Comparison of ENCODE assay signal across 9 cellular contexts in genomic region chrX:54808605-54809483, GRCh38. TPM values are rescaled to one million over a fixed set of nuclear protein-coding genes. Genes with fewer than 3 reads are reported as not detected.
DNase-seq lines count a peak whose midpoint lies in the region; ATAC-seq and TF ChIP-seq lines count a peak whose summit lies in the region.
"Had no signal": no experiment of that assay in that cellular context is flagged by ENCODE, and none has a peak within 500 bp of the region (broad histone marks: within the 10 kb centered on the region; RNA-seq: fewer than 3 reads in every experiment).

No MANE protein-coding gene starts in this region.

- H3K4me3 ChIP-seq in duodenal mucosa (ENCODE audit: low read depth in 1 of 2, low read length in 2 of 2) (peak overlapping the region; percentile 83 to 86), right lobe of liver (peak overlapping the region; percentile 64 to 70 (median 65))

- H3K9me3 Mint-ChIP-seq in activated CD4-positive, alpha-beta memory T cell treated with anti-CD3 and anti-CD28 coated beads, Interleukin-2, amount 10 ng/mL, durations not matched to agents 7 days and 5 days: no peaks in the 10 kb centered on the region

- H3K9ac ChIP-seq in duodenal mucosa (ENCODE audit: low read depth in 1 of 2, low read length in 2 of 2): peak overlapping the region; percentile 69 to 78

- no peak for TF ChIP-seq POLR2A in right lobe of liver (IDR thresholded peaks at IDR 0.05)

- H3K27ac Mint-ChIP-seq in activated CD4-positive, alpha-beta memory T cell treated with anti-CD3 and anti-CD28 coated beads, Interleukin-2, amount 10 ng/mL, durations not matched to agents 7 days and 5 days: peak overlapping the region; percentile 87

- H3K27ac ChIP-seq in C4-2B (peak overlapping the region; percentile 80), duodenal mucosa (ENCODE audit: low read depth, low read length) (peak overlapping the region; percentile 56), right lobe of liver (peak overlapping the region; percentile 65 to 79 (median 72))

- H3K4me1 ChIP-seq in duodenal mucosa (ENCODE audit: control insufficient read depth in 1 of 2, insufficient read depth in 2 of 2, low read length in 2 of 2) (peaks cover 9 to 10% of the 10 kb centered on the region in 2 donors), right lobe of liver (peaks cover 0 to 6% (median 2%) of the 10 kb centered on the region in 4 donors)

- ATAC-seq in GM19452 (IDR thresholded peaks at IDR 0.05; ENCODE audit: unreplicated experiment) (peak; percentile 86), HG03575 (IDR thresholded peaks at IDR 0.05; ENCODE audit: extremely low read depth, insufficient number of reproducible peaks, low FRiP score, unreplicated experiment) (peak; percentile 75), right lobe of liver (peak; percentile 89 to 93 (median 92))

- peaks cover 15 to 32% of the 10 kb centered on the region in 2 donors for H3K36me3 ChIP-seq in duodenal mucosa (ENCODE audit: control insufficient read depth in 1 of 2, insufficient read depth in 2 of 2, low read length in 2 of 2)
- peaks cover 0 to 9% (median 0%) of the 10 kb centered on the region in 4 donors for H3K36me3 ChIP-seq in right lobe of liver

- peaks cover 10% of the 10 kb centered on the region for H3K27me3 Mint-ChIP-seq in activated CD4-positive, alpha-beta memory T cell treated with anti-CD3 and anti-CD28 coated beads, Interleukin-2, amount 10 ng/mL, durations not matched to agents 7 days and 5 days

- no peaks in the 10 kb centered on the region for H3K9me3 ChIP-seq in duodenal mucosa (ENCODE audit: control insufficient read depth in 1 of 2, low read length in 2 of 2)
- no peaks in the 10 kb centered on the region for H3K9me3 ChIP-seq in right lobe of liver

- DNase-seq in NCI-H82 (lab: John Stamatoyannopoulos, UW): peak; percentile 99
- DNase-seq in activated CD4-positive, alpha-beta memory T cell treated with anti-CD3 and anti-CD28 coated beads, Interleukin-2, amount 10 ng/mL, durations not matched to agents 7 days and 5 days: peak; percentile 93
- DNase-seq in right lobe of liver: peak; percentile 91 to 94 (median 92)
- DNase-seq in stimulated activated CD4-positive, alpha-beta T cell treated with anti-CD3 and anti-CD28 coated beads, Interleukin-4, amount 100 ng/mL, for 24 hours: peak; percentile 90

- peak overlapping the region; percentile 84 for H3K4me3 Mint-ChIP-seq in activated CD4-positive, alpha-beta memory T cell treated with anti-CD3 and anti-CD28 coated beads, Interleukin-2, amount 10 ng/mL, durations not matched to agents 7 days and 5 days

- peaks cover 27% of the 10 kb centered on the region for H3K36me3 Mint-ChIP-seq in activated CD4-positive, alpha-beta memory T cell treated with anti-CD3 and anti-CD28 coated beads, Interleukin-2, amount 10 ng/mL, durations not matched to agents 7 days and 5 days (ENCODE audit: low read depth)

- WGBS in right lobe of liver (ENCODE audit: insufficient coverage, low coverage, low lambda C conversion rate, missing lambda C conversion rate): 36% methylated on average over 20 of the region's 38 CpGs

- no peaks in the 10 kb centered on the region for H3K27me3 ChIP-seq in duodenal mucosa (ENCODE audit: control insufficient read depth in 1 of 2, insufficient read depth in 2 of 2, low read length in 2 of 2)
- H3K27me3 ChIP-seq in right lobe of liver: no peaks in the 10 kb centered on the region

- no peak for TF ChIP-seq CTCF in C4-2B (conservative IDR thresholded peaks at IDR 0.05)
- TF ChIP-seq CTCF in right lobe of liver (IDR thresholded peaks at IDR 0.05): no peak

- peaks cover 30% of the 10 kb centered on the region for H3K4me1 Mint-ChIP-seq in activated CD4-positive, alpha-beta memory T cell treated with anti-CD3 and anti-CD28 coated beads, Interleukin-2, amount 10 ng/mL, durations not matched to agents 7 days and 5 days

- intact Hi-C loops in right lobe of liver (cut with DNase I): no loop called here

- CTCF ChIA-PET in activated CD4-positive, alpha-beta memory T cell treated with anti-CD3 and anti-CD28 coated beads, Interleukin-2, amount 10 ng/mL, durations not matched to agents 7 days and 5 days (lab: Charles Lee): interaction anchor here (1.2 to 1.7 kb wide), 2 partner anchors 170 to 909 kb away, joined by 3 to 7 read pairs; partner anchors contain the start of gene RRAGB

- POLR2A ChIA-PET in activated CD4-positive, alpha-beta memory T cell treated with anti-CD3 and anti-CD28 coated beads, Interleukin-2, amount 10 ng/mL, durations not matched to agents 7 days and 5 days (lab: Charles Lee): interaction anchor here (0.7 to 2.4 kb wide), 10 partner anchors 59 to 626 kb away, joined by 3 to 21 read pairs (median 3); partner anchors contain the start of genes APEX2, FAM120C, GNL3L and TSR2

RNA-seq across cellular contexts. Expression of gene MAGED2, which starts 1.3 kb away (rescaled TPM):
- 10 to 100 TPM; 63.3 to 70.1 TPM for total RNA-seq in activated CD4-positive, alpha-beta memory T cell treated with anti-CD3 and anti-CD28 coated beads, Interleukin-2, amount 10 ng/mL, durations not matched to agents 7 days and 5 days
- total RNA-seq in right lobe of liver: 10 to 100 TPM; 24.2 to 57.2 (median 38.7) TPM

RNA-seq across cellular contexts. Expression of gene ITIH6, which starts 10.8 kb away (rescaled TPM):
- not detected for total RNA-seq in activated CD4-positive, alpha-beta memory T cell treated with anti-CD3 and anti-CD28 coated beads, Interleukin-2, amount 10 ng/mL, durations not matched to agents 7 days and 5 days
- total RNA-seq in right lobe of liver: not detected
- total RNA-seq: subcutaneous adipose tissue had no signal

Comparison
In these comparisons a context has a peak if more than half of its experiments do, and no peak if none do; other contexts are left out.
1. Peak in every context shown above with its lines: DNase-seq, ATAC-seq, H3K4me3 ChIP-seq and H3K27ac ChIP-seq.